ENCODE assay signal across 9 cellular contexts in the genomic region with DNA sequence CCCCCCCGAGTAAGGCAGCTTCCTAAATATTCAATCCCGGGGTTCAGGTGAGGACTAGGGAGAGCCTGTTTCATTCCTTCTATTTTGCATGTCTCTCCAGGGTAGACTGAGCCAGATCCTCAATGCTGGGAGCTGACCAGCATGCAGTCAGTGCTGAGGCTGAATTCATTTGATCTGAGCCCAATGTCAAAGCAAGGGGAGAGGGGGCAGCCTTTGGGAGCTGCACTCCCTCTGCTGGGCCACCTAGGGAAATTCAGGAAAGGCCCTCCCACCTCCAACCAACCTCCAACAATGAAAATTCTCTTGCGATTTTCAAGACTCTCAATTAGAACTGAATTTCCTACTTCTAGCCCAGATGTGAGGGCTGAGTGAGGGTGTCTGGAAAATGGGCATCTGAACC.
DNase-seq lines count a peak whose midpoint lies in the region; ATAC-seq and TF ChIP-seq lines count a peak whose summit lies in the region.
"Had no signal": no experiment of that assay in that cellular context is flagged by ENCODE, and none has a peak within 500 bp of the region (broad histone marks: within the 10 kb centered on the region; RNA-seq: fewer than 3 reads in every experiment).

No MANE protein-coding gene starts in this region.

- H3K4me1 ChIP-seq in A673 (ENCODE audit: insufficient read depth, low read length, poor library complexity, severe bottlenecking): no peaks in the 10 kb centered on the region

- no TSS peak for BruUV-seq in A673 (replicated peaks; lab: Mats Ljungman, UMichigan)

- H3K27ac ChIP-seq in A673 (ENCODE audit: low read depth, low read length, poor library complexity, severe bottlenecking) (no peak overlapping the region), RWPE1 (peak overlapping the region; percentile 87)
- H3K27ac ChIP-seq: neutrophil had no signal

- no peak for ATAC-seq in HG02938 (IDR thresholded peaks at IDR 0.05; ENCODE audit: unreplicated experiment)

- H3K9me3 ChIP-seq in A673 (ENCODE audit: low read depth, low read length, poor library complexity, severe bottlenecking): no peaks in the 10 kb centered on the region
- H3K9me3 ChIP-seq: neutrophil had no signal

- H3K4me3 ChIP-seq in A673 (ENCODE audit: low read depth, low read length, poor library complexity, severe bottlenecking): no peak overlapping the region

- POLR2A ChIA-PET in A673 (lab: Charles Lee; ENCODE audit: low non-redundant PET): no interaction called here
- POLR2A ChIA-PET in HEK293T (lab: Yijun Ruan, JAX): no interaction called here
- POLR2A ChIA-PET in RWPE1 (lab: Yijun Ruan, JAX; ENCODE audit: low non-redundant PET): no interaction called here

- H3K36me3 ChIP-seq in A673 (ENCODE audit: insufficient read depth, low read length, poor library complexity, severe bottlenecking): no peaks in the 10 kb centered on the region
- H3K36me3 ChIP-seq: neutrophil had no signal

- peak; percentile 47 for DNase-seq in A673 (ENCODE audit: low spot score)
- peak; percentile 58 for DNase-seq in HEK293T (ENCODE audit: extremely low spot score)
- peak; percentile 52 for DNase-seq in RWPE1 (ENCODE audit: low spot score)
- DNase-seq in islet precursor cell: peak; percentile 80
- DNase-seq in NCI-H1436 (lab: John Stamatoyannopoulos, UW): no peak
- DNase-seq in NCI-H526 treated with DMSO at 0.1 percent for 48 hours (lab: John Stamatoyannopoulos, UW): no peak
- DNase-seq in NK-92 (lab: John Stamatoyannopoulos, UW; ENCODE audit: unreplicated experiment): no peak

- CTCF ChIA-PET in A673 (lab: Charles Lee) (interaction anchor here (0.7 kb wide), 1 partner anchor 124 kb away, joined by 7 read pairs; no protein-coding TSS in a partner anchor), HEK293T (lab: Yijun Ruan, JAX) (interaction anchor here (0.6 to 0.9 kb wide), 2 partner anchors 9 to 106 kb away, joined by 3 to 4 read pairs; no protein-coding TSS in a partner anchor), RWPE1 (lab: Yijun Ruan, JAX) (interaction anchor here (0.6 to 0.7 kb wide), 2 partner anchors 9 to 493 kb away, joined by 3 read pairs; no protein-coding TSS in a partner anchor)

- H3K27me3 ChIP-seq in A673 (replicated peaks; ENCODE audit: insufficient read depth, low read depth, low read length, poor library complexity): peaks cover 34% of the 10 kb centered on the region

- intact Hi-C loops in A673 (cut with micrococcal nuclease; ENCODE audit: unreplicated experiment): loop anchor here (5.0 kb wide), 1 partner anchor 109 kb away; no protein-coding TSS in a partner anchor

- TF ChIP-seq CTCF in A673 (conservative IDR thresholded peaks at IDR 0.05; ENCODE audit: low read depth, low read length) (peak; percentile 63), RWPE1 (conservative IDR thresholded peaks at IDR 0.05; ENCODE audit: low read depth) (no peak; the same call in 1 of the 2 replicates)

TF ChIP-seq in HEK293T, 16 proteins besides CTCF, POLR2A, EP300 and RAD21:
- TF ChIP-seq LEF1 (IDR thresholded peaks at IDR 0.05; ENCODE audit: borderline replicate concordance) (no peak), SP1 (IDR thresholded peaks at IDR 0.05) (no peak), ARNT (IDR thresholded peaks at IDR 0.05) (no peak), NFRKB (IDR thresholded peaks at IDR 0.05) (no peak)

Comparison
In these comparisons a context has a peak if more than half of its experiments do, and no peak if none do; other contexts are left out.
1. DNase-seq: peak in A673 (single experiment), HEK293T (single experiment), RWPE1 (single experiment) and islet precursor cell (single experiment); none in NCI-H1436 (single experiment), NCI-H526 treated with DMSO at 0.1 percent for 48 hours (single experiment) and NK-92 (single experiment).